Comparison of ENCODE assay signal across 1 cellular context in genomic region chr9:129685933-129686259, GRCh38.
TF ChIP-seq lines count a peak whose summit lies in the region.

No MANE protein-coding gene starts in this region.

TF ChIP-seq in IMR-90, 13 proteins besides CTCF, POLR2A, EP300 and RAD21:
- TF ChIP-seq MAZ (IDR thresholded peaks at IDR 0.05; ENCODE audit: borderline replicate concordance, low read depth, low read length) (no peak), MAFK (IDR thresholded peaks at IDR 0.05; ENCODE audit: low read depth, low read length) (no peak), BHLHE40 (IDR thresholded peaks at IDR 0.05; ENCODE audit: low read depth, low read length) (no peak)
